ENCODE assay signal across 8 cellular contexts in the genomic region with DNA sequence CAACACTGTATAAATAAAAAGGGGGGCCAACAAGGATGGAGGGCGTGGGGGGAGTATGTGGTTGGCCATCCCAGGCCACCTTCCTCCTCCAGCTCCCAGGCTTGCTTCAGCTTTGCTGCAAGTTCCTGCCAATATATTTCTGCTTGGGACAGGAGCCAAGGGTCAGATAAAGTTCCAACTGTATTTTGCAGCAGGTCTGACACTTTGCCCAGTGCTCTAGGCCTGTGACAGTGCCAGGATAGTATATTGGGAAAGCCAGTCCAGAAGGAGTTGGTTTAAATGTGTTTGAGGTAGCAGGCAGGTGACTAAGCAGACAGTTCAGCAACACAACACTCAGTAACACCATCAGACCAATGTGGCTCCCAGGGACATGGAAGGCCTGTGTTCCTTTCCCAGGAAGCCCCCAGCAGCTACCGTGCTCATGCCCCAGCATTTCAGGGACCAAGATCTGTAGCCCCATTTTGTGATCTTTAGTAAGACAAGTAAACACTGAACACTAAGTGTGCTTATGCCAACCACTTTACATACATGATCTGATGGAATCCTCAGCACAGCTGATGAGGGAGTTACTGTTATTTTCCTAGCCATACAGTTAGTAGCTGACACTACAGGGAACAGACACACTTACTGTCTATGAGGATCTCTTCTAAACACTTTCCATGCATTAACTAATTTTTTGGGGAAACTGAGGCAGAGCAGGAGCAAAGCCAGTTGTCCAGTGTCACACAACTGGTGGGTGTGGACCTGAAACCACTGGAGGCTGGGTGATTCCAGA. TPM values are rescaled to one million over a fixed set of nuclear protein-coding genes. Genes with fewer than 3 reads are reported as not detected.
DNase-seq lines count a peak whose midpoint lies in the region; TF ChIP-seq lines count a peak whose summit lies in the region.

No MANE protein-coding gene starts in this region.

- no peaks in the 10 kb centered on the region for H3K27me3 ChIP-seq in prostate gland (replicated peaks; ENCODE audit: insufficient read depth)

- peak; percentile 49 for TF ChIP-seq POLR2A in prostate gland (IDR thresholded peaks at IDR 0.05)

- peak; percentile 63 for DNase-seq in GF-D8 (lab: John Stamatoyannopoulos, UW)
- no peak for DNase-seq in RWPE1 (ENCODE audit: low spot score)
- peak; percentile 97 for DNase-seq in fibroblast of gingiva (ENCODE audit: low read depth)
- DNase-seq in prostate gland (ENCODE audit: low spot score), result peak; percentile 91
- DNase-seq in NCI-H187 treated with DMSO at 0.1 percent for 48 hours (lab: John Stamatoyannopoulos, UW), result no peak
- no peak for DNase-seq in iPS-NIHi7 (ENCODE audit: extremely low spot score)
- no peak for DNase-seq in NCI-H1417 (lab: John Stamatoyannopoulos, UW)
- DNase-seq in NCI-H2171 treated with DMSO at 0.1 percent for 48 hours (lab: John Stamatoyannopoulos, UW), result no peak

- intact Hi-C loops in prostate gland (cut with DNase I), result loop anchor here (5.0 kb wide), 1 partner anchor 43 kb away; a partner anchor contains a TSS

- peaks cover 20% of the 10 kb centered on the region for H3K4me1 ChIP-seq in prostate gland (replicated peaks)

- no peaks in the 10 kb centered on the region for H3K9me3 ChIP-seq in prostate gland

- POLR2A ChIA-PET in RWPE1 (lab: Yijun Ruan, JAX; ENCODE audit: low non-redundant PET), result interaction anchor here (0.6 to 1.8 kb wide), 6 partner anchors 16 to 42 kb away, joined by 3 to 9 read pairs (median 3); a partner anchor contains a TSS

- H3K4me3 ChIP-seq in prostate gland, result no peak overlapping the region

- CTCF ChIA-PET in RWPE1 (lab: Yijun Ruan, JAX), result interaction anchor here (0.6 to 1.6 kb wide), 3 partner anchors 21 to 41 kb away, joined by 4 to 5 read pairs (median 4); no protein-coding TSS in a partner anchor

- 15% methylated on average over 2 of the region's 2 CpGs for whole genome bisulfite sequencing in prostate gland

- H3K36me3 ChIP-seq in prostate gland, result no peaks in the 10 kb centered on the region

- H3K27ac ChIP-seq in RWPE1 (peak overlapping the region; percentile 100), prostate gland (peak overlapping the region; percentile 83 to 87)

- no peak for TF ChIP-seq CTCF in RWPE1 (conservative IDR thresholded peaks at IDR 0.05; ENCODE audit: low read depth)
- no peak for TF ChIP-seq CTCF in prostate gland (IDR thresholded peaks at IDR 0.05)

RNA-seq across cellular contexts. Expression of a gene that starts 38.9 kb away (rescaled TPM):
- total RNA-seq in prostate gland, result 10 to 100 TPM; 33.0 to 55.9 TPM

RNA-seq across cellular contexts. Expression of a gene that starts 42.1 kb away (rescaled TPM):
- total RNA-seq in prostate gland, result 100 to 1,000 TPM; 259 to 265 TPM

Comparison
In these comparisons a context has a peak if more than half of its experiments do, and no peak if none do; other contexts are left out.
1. DNase-seq: peak in GF-D8 (single experiment), fibroblast of gingiva (single experiment) and prostate gland (single experiment); none in RWPE1 (single experiment), NCI-H187 treated with DMSO at 0.1 percent for 48 hours (single experiment), iPS-NIHi7 (single experiment), NCI-H1417 (0 of 3) and NCI-H2171 treated with DMSO at 0.1 percent for 48 hours (single experiment).